16 cellular contexts compared by ENCODE assay signal in genomic region chr22:38400251-38400650, GRCh38. TPM values are rescaled to one million over a fixed set of nuclear protein-coding genes. Genes with fewer than 3 reads are reported as not detected.
"Had no signal": no experiment of that assay in that cellular context is flagged by ENCODE, and none has a peak within 500 bp of the region (broad histone marks: within the 10 kb centered on the region; RNA-seq: fewer than 3 reads in every experiment).

No MANE protein-coding gene starts in this region.

RNA-seq across cellular contexts. Expression of gene KCNJ4, which starts 54.7 kb away (rescaled TPM):
- total RNA-seq: activated T-cell treated with anti-CD3 and anti-CD28 coated beads, Interleukin-2, amount 50 U/mL, for 72 hours; aorta; esophagus muscularis mucosa; foreskin keratinocyte; lung microvascular endothelial cell; mesenteric fat pad; mucosa of descending colon; natural killer cell treated with Interleukin-12 subunit alpha and Interleukin-12 subunit beta and Interleukin-15 and Interleukin-18, amount 100 ng/mL, for 72 hours; osteoblast; posterior vena cava; sigmoid colon; smooth muscle cell; thyroid gland; upper lobe of left lung; vagina had no signal
- polyA plus RNA-seq: aorta, immature natural killer cell, smooth muscle cell had no signal
